23 cellular contexts compared by ENCODE assay signal in the genomic region with DNA sequence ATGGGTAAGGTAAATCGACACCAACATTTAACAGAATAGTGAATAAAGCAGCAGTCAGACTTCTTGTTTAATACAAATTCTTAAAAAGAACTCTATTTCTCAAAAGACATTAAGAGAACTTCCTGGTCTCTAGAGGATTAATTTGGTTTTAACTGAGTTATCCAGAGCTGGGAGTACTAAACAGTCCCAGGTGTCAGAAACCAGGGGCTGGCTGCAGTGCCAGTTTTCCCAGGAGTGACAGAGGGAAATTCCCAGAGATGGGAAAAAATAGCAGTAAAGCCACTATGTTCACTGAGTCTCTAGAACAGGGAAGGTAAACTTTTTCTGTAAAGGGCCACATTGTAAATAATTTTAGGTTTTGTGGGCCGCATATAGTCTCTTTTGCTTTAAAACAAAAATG.
"Had no signal": no experiment of that assay in that cellular context is flagged by ENCODE, and none has a peak within 500 bp of the region (broad histone marks: within the 10 kb centered on the region; RNA-seq: fewer than 3 reads in every experiment).

No MANE protein-coding gene starts in this region.

- H3K4me1 ChIP-seq: left lung, pancreas, prostate gland, upper lobe of right lung had no signal

- H3K27me3 Mint-ChIP-seq: activated CD4-positive, alpha-beta T cell treated with anti-CD3 and anti-CD28 coated beads, Interleukin-2, amount 10 ng/mL, durations not matched to agents 24 days and 14 days; activated naive CD8-positive, alpha-beta T cell treated with anti-CD3 and anti-CD28 coated beads, Interleukin-2, amount 50 U/mL, for 24 hours; central memory CD8-positive, alpha-beta T cell; dendritic cell treated with granulocyte-macrophage colony-stimulating factor and Interleukin-4, amounts not matched to agents 40 ng/mL and 50 ng/mL, for 4 days; naive thymus-derived CD4-positive, alpha-beta T cell had no signal

- H3K4me3 ChIP-seq: heart left ventricle, left lung, pancreas, prostate gland, right atrium auricular region, spleen, suprapubic skin, tibial artery, upper lobe of right lung had no signal

- ATAC-seq: activated CD4-positive, CD25-positive, alpha-beta regulatory T cell treated with anti-CD3 and anti-CD28 coated beads, Interleukin-2, amount 50 U/mL, for 24 hours; activated naive CD8-positive, alpha-beta T cell treated with anti-CD3 and anti-CD28 coated beads, Interleukin-2, amount 50 U/mL, for 24 hours; heart left ventricle; left lung; naive thymus-derived CD4-positive, alpha-beta T cell; upper lobe of right lung had no signal

- H3K9me3 Mint-ChIP-seq: activated CD4-positive, alpha-beta T cell treated with anti-CD3 and anti-CD28 coated beads, Interleukin-2, amount 10 ng/mL, durations not matched to agents 24 days and 14 days; activated naive CD8-positive, alpha-beta T cell treated with anti-CD3 and anti-CD28 coated beads, Interleukin-2, amount 50 U/mL, for 24 hours; activated T-helper 1 cell treated with anti-CD3 and anti-CD28 coated beads, Interleukin-12 subunit alpha, Interleukin-12 subunit beta, Interleukin-2, Interleukin-4 antibody, amounts not matched to agents 30 ng/mL and 10 ng/mL and 1 ng/mL, durations not matched to agents 14 hours and 24 hours and 36 hours; central memory CD8-positive, alpha-beta T cell; dendritic cell treated with granulocyte-macrophage colony-stimulating factor and Interleukin-4, amounts not matched to agents 40 ng/mL and 50 ng/mL, for 4 days; naive thymus-derived CD4-positive, alpha-beta T cell had no signal

- H3K9me3 ChIP-seq: heart left ventricle, left lung, pancreas, prostate gland, right atrium auricular region, spleen, suprapubic skin, tibial artery, upper lobe of right lung had no signal

- H3K27me3 ChIP-seq: heart left ventricle, left lung, pancreas, right atrium auricular region, spleen, suprapubic skin, tibial artery, upper lobe of right lung had no signal

- DNase-seq: activated CD4-positive, alpha-beta T cell treated with anti-CD3 and anti-CD28 coated beads, Interleukin-2, amount 10 ng/mL, durations not matched to agents 24 days and 14 days; activated gamma-delta T cell; activated naive CD4-positive, alpha-beta T cell treated with anti-CD3 and anti-CD28 coated beads, Interleukin-2, amount 50 U/mL, for 16 hours; activated naive CD8-positive, alpha-beta T cell treated with anti-CD3 and anti-CD28 coated beads, Interleukin-2, amount 50 U/mL, for 24 hours; activated T-cell treated with anti-CD3 and anti-CD28 coated beads for 4 hours; effector CD4-positive, alpha-beta T cell; heart left ventricle; left lung; midbrain; naive thymus-derived CD4-positive, alpha-beta T cell; pancreas; spleen; stimulated activated naive CD4-positive, alpha-beta T cell; tibial artery; upper lobe of right lung; WERI-Rb-1 had no signal

- H3K27ac ChIP-seq: left lung, pancreas, prostate gland, right atrium auricular region, spleen, suprapubic skin, upper lobe of right lung, WERI-Rb-1 had no signal

- H3K4me3 Mint-ChIP-seq: activated CD4-positive, alpha-beta T cell treated with anti-CD3 and anti-CD28 coated beads, Interleukin-2, amount 10 ng/mL, durations not matched to agents 24 days and 14 days; activated naive CD8-positive, alpha-beta T cell treated with anti-CD3 and anti-CD28 coated beads, Interleukin-2, amount 50 U/mL, for 24 hours; activated T-helper 1 cell treated with anti-CD3 and anti-CD28 coated beads, Interleukin-12 subunit alpha, Interleukin-12 subunit beta, Interleukin-2, Interleukin-4 antibody, amounts not matched to agents 30 ng/mL and 10 ng/mL and 1 ng/mL, durations not matched to agents 14 hours and 24 hours and 36 hours; central memory CD8-positive, alpha-beta T cell; dendritic cell treated with granulocyte-macrophage colony-stimulating factor and Interleukin-4, amounts not matched to agents 40 ng/mL and 50 ng/mL, for 4 days; naive thymus-derived CD4-positive, alpha-beta T cell had no signal

- H3K27ac Mint-ChIP-seq: activated CD4-positive, alpha-beta T cell treated with anti-CD3 and anti-CD28 coated beads, Interleukin-2, amount 10 ng/mL, durations not matched to agents 24 days and 14 days; activated naive CD8-positive, alpha-beta T cell treated with anti-CD3 and anti-CD28 coated beads, Interleukin-2, amount 50 U/mL, for 24 hours; activated T-helper 1 cell treated with anti-CD3 and anti-CD28 coated beads, Interleukin-12 subunit alpha, Interleukin-12 subunit beta, Interleukin-2, Interleukin-4 antibody, amounts not matched to agents 30 ng/mL and 10 ng/mL and 1 ng/mL, durations not matched to agents 14 hours and 24 hours and 36 hours; dendritic cell treated with granulocyte-macrophage colony-stimulating factor and Interleukin-4, amounts not matched to agents 40 ng/mL and 50 ng/mL, for 4 days; naive thymus-derived CD4-positive, alpha-beta T cell had no signal
